Comparison of ENCODE assay signal across 1 cellular context in genomic region chr17:36592711-36593321, GRCh38.
TF ChIP-seq lines count a peak whose summit lies in the region.

No MANE protein-coding gene starts in this region.

TF ChIP-seq in GM23338, 12 proteins besides CTCF, POLR2A, EP300 and RAD21 (continued from another document):
- no peak for TF ChIP-seq POLR2AphosphoS5 (IDR thresholded peaks at IDR 0.05; ENCODE audit: low read depth)
- no peak for TF ChIP-seq ZNF331 (CRISPR knock-in tag; IDR thresholded peaks at IDR 0.05; ENCODE audit: low read depth)
- no peak for TF ChIP-seq STAT1 (IDR thresholded peaks at IDR 0.05; ENCODE audit: unreplicated experiment)
- TF ChIP-seq NANOG (IDR thresholded peaks at IDR 0.05; ENCODE audit: borderline replicate concordance): no peak
- no peak for TF ChIP-seq ZNF114 (CRISPR knock-in tag; IDR thresholded peaks at IDR 0.05)
- TF ChIP-seq EZH2 (IDR thresholded peaks at IDR 0.05; ENCODE audit: low read depth, unreplicated experiment): no peak
- TF ChIP-seq CREB1 (CRISPR knock-in tag; IDR thresholded peaks at IDR 0.05; ENCODE audit: low read depth): no peak
- TF ChIP-seq EZH2phosphoT487 (IDR thresholded peaks at IDR 0.05; ENCODE audit: unreplicated experiment): no peak
- no peak for TF ChIP-seq JUNB (IDR thresholded peaks at IDR 0.05; ENCODE audit: unreplicated experiment)
